Comparison of ENCODE assay signal across 8 cellular contexts in genomic region chr14:44898547-44898946, GRCh38.
DNase-seq lines count a peak whose midpoint lies in the region; ATAC-seq and TF ChIP-seq lines count a peak whose summit lies in the region.

No MANE protein-coding gene starts in this region.

- TF ChIP-seq EP300 in gastroesophageal sphincter (IDR thresholded peaks at IDR 0.05) = no peak

- H3K4me1 Mint-ChIP-seq in WTC11 = peaks cover 15% of the 10 kb centered on the region

- peaks cover 9% of the 10 kb centered on the region for H3K4me1 ChIP-seq in HAP-1
- H3K4me1 ChIP-seq in gastroesophageal sphincter = peaks cover 0 to 64% (median 8%) of the 10 kb centered on the region in 3 donors

- H3K36me3 ChIP-seq in HAP-1 (replicated peaks) (no peaks in the 10 kb centered on the region), gastroesophageal sphincter (no peaks in the 10 kb centered on the region)

- CTCF ChIA-PET in WTC11 (lab: Charles Lee) = no interaction called here

- TF ChIP-seq CTCF in WTC11 (IDR thresholded peaks at IDR 0.05) (no peak), gastroesophageal sphincter (IDR thresholded peaks at IDR 0.05) (no peak)

- H3K27me3 ChIP-seq in HAP-1 (ENCODE audit: low read depth) (no peaks in the 10 kb centered on the region), gastroesophageal sphincter (no peaks in the 10 kb centered on the region)

- H3K4me3 ChIP-seq in HAP-1 = peak overlapping the region; percentile 80
- H3K4me3 ChIP-seq in gastroesophageal sphincter = peak overlapping the region; percentile 68 to 80
- H3K4me3 ChIP-seq in skin epidermis = peak overlapping the region in 4 of 7 experiments; percentile 85 to 91 (median 88)

- H3K36me3 Mint-ChIP-seq in WTC11 = no peaks in the 10 kb centered on the region

- peak overlapping the region; percentile 95 to 99 (median 98) for H3K27ac ChIP-seq in gastroesophageal sphincter
- peak overlapping the region in 2 of 21 experiments; percentile 95 to 97 for H3K27ac ChIP-seq in skin epidermis

- peaks cover 5% of the 10 kb centered on the region for H3K9me3 Mint-ChIP-seq in WTC11

- WGBS in gastroesophageal sphincter (ENCODE audit: low coverage in 1 of 2), 2 donors = 10 to 12% methylated on average over 6 of the region's 6 CpGs

- peak overlapping the region; percentile 88 for H3K4me3 Mint-ChIP-seq in WTC11

- no peak for TF ChIP-seq POLR2A in gastroesophageal sphincter (IDR thresholded peaks at IDR 0.05)

- DNase-seq in HAP-1 (ENCODE audit: low spot score in 2 of 2) = no peak
- DNase-seq in WTC11 (ENCODE audit: low spot score) = no peak
- DNase-seq in GM19238 (ENCODE audit: insufficient read length, low spot score) = no peak
- DNase-seq in SK-N-DZ (ENCODE audit: low spot score) = no peak
- DNase-seq in midbrain (lab: John Stamatoyannopoulos, UW) = no peak

- H3K9me3 ChIP-seq in HAP-1 = peaks cover 2% of the 10 kb centered on the region; the same call in 1 of the 2 replicates
- no peaks in the 10 kb centered on the region for H3K9me3 ChIP-seq in gastroesophageal sphincter

- H3K27me3 Mint-ChIP-seq in WTC11 (ENCODE audit: low read depth) = no peaks in the 10 kb centered on the region; the same call in 1 of the 2 replicates

- in situ Hi-C loops in HAP-1 (cut with MboI; ENCODE audit: low sequenced_read_pairs) = no loop called here

- 0 out of 2 replicates have a peak overlapping the region, but pooled peaks have one; percentile 8 for H3K27ac Mint-ChIP-seq in WTC11

- ATAC-seq in WTC11 (no peak), gastroesophageal sphincter (no peak), HG03521 (IDR thresholded peaks at IDR 0.05; ENCODE audit: unreplicated experiment) (no peak)

- POLR2A ChIA-PET in WTC11 (lab: Charles Lee) = no interaction called here

TF ChIP-seq in WTC11, 78 proteins besides CTCF, POLR2A, EP300 and RAD21:
- no peak for TF ChIP-seq PRRX2 (CRISPR knock-in tag; IDR thresholded peaks at IDR 0.05)
- TF ChIP-seq ZNF416 (CRISPR knock-in tag; IDR thresholded peaks at IDR 0.05) = no peak
- TF ChIP-seq ZNF263 (CRISPR knock-in tag; IDR thresholded peaks at IDR 0.05; ENCODE audit: low read depth) = no peak
- TF ChIP-seq FOXP1 (CRISPR knock-in tag; IDR thresholded peaks at IDR 0.05; ENCODE audit: borderline replicate concordance) = no peak
- TF ChIP-seq, protein P1, sequence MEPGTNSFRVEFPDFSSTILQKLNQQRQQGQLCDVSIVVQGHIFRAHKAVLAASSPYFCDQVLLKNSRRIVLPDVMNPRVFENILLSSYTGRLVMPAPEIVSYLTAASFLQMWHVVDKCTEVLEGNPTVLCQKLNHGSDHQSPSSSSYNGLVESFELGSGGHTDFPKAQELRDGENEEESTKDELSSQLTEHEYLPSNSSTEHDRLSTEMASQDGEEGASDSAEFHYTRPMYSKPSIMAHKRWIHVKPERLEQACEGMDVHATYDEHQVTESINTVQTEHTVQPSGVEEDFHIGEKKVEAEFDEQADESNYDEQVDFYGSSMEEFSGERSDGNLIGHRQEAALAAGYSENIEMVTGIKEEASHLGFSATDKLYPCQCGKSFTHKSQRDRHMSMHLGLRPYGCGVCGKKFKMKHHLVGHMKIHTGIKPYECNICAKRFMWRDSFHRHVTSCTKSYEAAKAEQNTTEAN (CRISPR knock-in tag; IDR thresholded peaks at IDR 0.05) = no peak
- no peak for TF ChIP-seq EMX1 (CRISPR knock-in tag; IDR thresholded peaks at IDR 0.05)
- TF ChIP-seq USF2 (CRISPR knock-in tag; IDR thresholded peaks at IDR 0.05) = no peak
- TF ChIP-seq, protein P2, sequence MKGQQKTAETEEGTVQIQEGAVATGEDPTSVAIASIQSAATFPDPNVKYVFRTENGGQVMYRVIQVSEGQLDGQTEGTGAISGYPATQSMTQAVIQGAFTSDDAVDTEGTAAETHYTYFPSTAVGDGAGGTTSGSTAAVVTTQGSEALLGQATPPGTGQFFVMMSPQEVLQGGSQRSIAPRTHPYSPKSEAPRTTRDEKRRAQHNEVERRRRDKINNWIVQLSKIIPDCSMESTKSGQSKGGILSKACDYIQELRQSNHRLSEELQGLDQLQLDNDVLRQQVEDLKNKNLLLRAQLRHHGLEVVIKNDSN (CRISPR knock-in tag; IDR thresholded peaks at IDR 0.05) = no peak
- TF ChIP-seq ZBTB21 (CRISPR knock-in tag; IDR thresholded peaks at IDR 0.05; ENCODE audit: borderline replicate concordance) = no peak
- no peak for TF ChIP-seq NR2C2 (CRISPR knock-in tag; IDR thresholded peaks at IDR 0.05)
- TF ChIP-seq CREB1 (CRISPR knock-in tag; IDR thresholded peaks at IDR 0.05) = no peak
- TF ChIP-seq, protein P3, sequence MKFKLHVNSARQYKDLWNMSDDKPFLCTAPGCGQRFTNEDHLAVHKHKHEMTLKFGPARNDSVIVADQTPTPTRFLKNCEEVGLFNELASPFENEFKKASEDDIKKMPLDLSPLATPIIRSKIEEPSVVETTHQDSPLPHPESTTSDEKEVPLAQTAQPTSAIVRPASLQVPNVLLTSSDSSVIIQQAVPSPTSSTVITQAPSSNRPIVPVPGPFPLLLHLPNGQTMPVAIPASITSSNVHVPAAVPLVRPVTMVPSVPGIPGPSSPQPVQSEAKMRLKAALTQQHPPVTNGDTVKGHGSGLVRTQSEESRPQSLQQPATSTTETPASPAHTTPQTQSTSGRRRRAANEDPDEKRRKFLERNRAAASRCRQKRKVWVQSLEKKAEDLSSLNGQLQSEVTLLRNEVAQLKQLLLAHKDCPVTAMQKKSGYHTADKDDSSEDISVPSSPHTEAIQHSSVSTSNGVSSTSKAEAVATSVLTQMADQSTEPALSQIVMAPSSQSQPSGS (CRISPR knock-in tag; IDR thresholded peaks at IDR 0.05; ENCODE audit: borderline replicate concordance, low read depth) = no peak
- TF ChIP-seq ZNF219 (CRISPR knock-in tag; IDR thresholded peaks at IDR 0.05; ENCODE audit: borderline replicate concordance) = no peak
- no peak for TF ChIP-seq JUN (CRISPR knock-in tag; IDR thresholded peaks at IDR 0.05)
- TF ChIP-seq, protein P4, sequence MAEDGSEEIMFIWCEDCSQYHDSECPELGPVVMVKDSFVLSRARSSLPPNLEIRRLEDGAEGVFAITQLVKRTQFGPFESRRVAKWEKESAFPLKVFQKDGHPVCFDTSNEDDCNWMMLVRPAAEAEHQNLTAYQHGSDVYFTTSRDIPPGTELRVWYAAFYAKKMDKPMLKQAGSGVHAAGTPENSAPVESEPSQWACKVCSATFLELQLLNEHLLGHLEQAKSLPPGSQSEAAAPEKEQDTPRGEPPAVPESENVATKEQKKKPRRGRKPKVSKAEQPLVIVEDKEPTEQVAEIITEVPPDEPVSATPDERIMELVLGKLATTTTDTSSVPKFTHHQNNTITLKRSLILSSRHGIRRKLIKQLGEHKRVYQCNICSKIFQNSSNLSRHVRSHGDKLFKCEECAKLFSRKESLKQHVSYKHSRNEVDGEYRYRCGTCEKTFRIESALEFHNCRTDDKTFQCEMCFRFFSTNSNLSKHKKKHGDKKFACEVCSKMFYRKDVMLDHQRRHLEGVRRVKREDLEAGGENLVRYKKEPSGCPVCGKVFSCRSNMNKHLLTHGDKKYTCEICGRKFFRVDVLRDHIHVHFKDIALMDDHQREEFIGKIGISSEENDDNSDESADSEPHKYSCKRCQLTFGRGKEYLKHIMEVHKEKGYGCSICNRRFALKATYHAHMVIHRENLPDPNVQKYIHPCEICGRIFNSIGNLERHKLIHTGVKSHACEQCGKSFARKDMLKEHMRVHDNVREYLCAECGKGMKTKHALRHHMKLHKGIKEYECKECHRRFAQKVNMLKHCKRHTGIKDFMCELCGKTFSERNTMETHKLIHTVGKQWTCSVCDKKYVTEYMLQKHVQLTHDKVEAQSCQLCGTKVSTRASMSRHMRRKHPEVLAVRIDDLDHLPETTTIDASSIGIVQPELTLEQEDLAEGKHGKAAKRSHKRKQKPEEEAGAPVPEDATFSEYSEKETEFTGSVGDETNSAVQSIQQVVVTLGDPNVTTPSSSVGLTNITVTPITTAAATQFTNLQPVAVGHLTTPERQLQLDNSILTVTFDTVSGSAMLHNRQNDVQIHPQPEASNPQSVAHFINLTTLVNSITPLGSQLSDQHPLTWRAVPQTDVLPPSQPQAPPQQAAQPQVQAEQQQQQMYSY (CRISPR knock-in tag; IDR thresholded peaks at IDR 0.05) = no peak
- TF ChIP-seq NFYB (CRISPR knock-in tag; conservative IDR thresholded peaks at IDR 0.05; ENCODE audit: low read depth) = no peak
- no peak for TF ChIP-seq NR3C1 (CRISPR knock-in tag; conservative IDR thresholded peaks at IDR 0.05; ENCODE audit: low read depth)
- TF ChIP-seq, protein P5, sequence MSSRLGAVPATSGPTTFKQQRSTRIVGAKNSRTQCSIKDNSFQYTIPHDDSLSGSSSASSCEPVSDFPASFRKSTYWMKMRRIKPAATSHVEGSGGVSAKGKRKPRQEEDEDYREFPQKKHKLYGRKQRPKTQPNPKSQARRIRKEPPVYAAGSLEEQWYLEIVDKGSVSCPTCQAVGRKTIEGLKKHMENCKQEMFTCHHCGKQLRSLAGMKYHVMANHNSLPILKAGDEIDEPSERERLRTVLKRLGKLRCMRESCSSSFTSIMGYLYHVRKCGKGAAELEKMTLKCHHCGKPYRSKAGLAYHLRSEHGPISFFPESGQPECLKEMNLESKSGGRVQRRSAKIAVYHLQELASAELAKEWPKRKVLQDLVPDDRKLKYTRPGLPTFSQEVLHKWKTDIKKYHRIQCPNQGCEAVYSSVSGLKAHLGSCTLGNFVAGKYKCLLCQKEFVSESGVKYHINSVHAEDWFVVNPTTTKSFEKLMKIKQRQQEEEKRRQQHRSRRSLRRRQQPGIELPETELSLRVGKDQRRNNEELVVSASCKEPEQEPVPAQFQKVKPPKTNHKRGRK (CRISPR knock-in tag; IDR thresholded peaks at IDR 0.05; ENCODE audit: borderline replicate concordance) = no peak
- no peak for TF ChIP-seq RELA (CRISPR knock-in tag; IDR thresholded peaks at IDR 0.05; ENCODE audit: borderline replicate concordance)
